In genomic region chr5:159310492-159310891, GRCh38 we compare ENCODE assay signal across 10 cellular contexts. TPM values are rescaled to one million over a fixed set of nuclear protein-coding genes. Genes with fewer than 3 reads are reported as not detected.
DNase-seq lines count a peak whose midpoint lies in the region; TF ChIP-seq lines count a peak whose summit lies in the region.
"Had no signal": no experiment of that assay in that cellular context is flagged by ENCODE, and none has a peak within 500 bp of the region (broad histone marks: within the 10 kb centered on the region; RNA-seq: fewer than 3 reads in every experiment).

No MANE protein-coding gene starts in this region.

- DNase-seq in activated T-helper 1 cell treated with Interleukin-2 at 50 U/mL for 16 hours (ENCODE audit: low read depth) (peak; percentile 8), midbrain (lab: John Stamatoyannopoulos, UW) (no peak), adrenal gland (no peak), 8988T (no peak)
- no peak for DNase-seq in activated T-helper 1 cell treated with anti-CD3 and anti-CD28 coated beads, Interleukin-12 subunit alpha, Interleukin-12 subunit beta, Interleukin-2, Interleukin-4 antibody, amounts not matched to agents 30 ng/mL and 10 ng/mL and 1 ng/mL, durations not matched to agents 14 hours and 24 hours and 36 hours (ENCODE audit: low spot score)
- peak; percentile 56 for DNase-seq in activated T-cell treated with anti-CD3 and anti-CD28 coated beads, Interleukin-2, amount 50 U/mL, for 24 hours
- DNase-seq in stimulated activated CD4-positive, alpha-beta T cell treated with anti-CD3 and anti-CD28 coated beads, TNF-alpha, amount 100 ng/mL, for 48 hours (ENCODE audit: low read depth in 3 of 3): peak in 2 of 3 donors; percentile 13 to 15

- no peak for TF ChIP-seq POLR2A in adrenal gland (IDR thresholded peaks at IDR 0.05)

- H3K27ac Mint-ChIP-seq in activated T-helper 1 cell treated with anti-CD3 and anti-CD28 coated beads, Interleukin-12 subunit alpha, Interleukin-12 subunit beta, Interleukin-2, Interleukin-4 antibody, amounts not matched to agents 30 ng/mL and 10 ng/mL and 1 ng/mL, durations not matched to agents 14 hours and 24 hours and 36 hours: no peak overlapping the region
- H3K27ac Mint-ChIP-seq in activated T-cell treated with anti-CD3 and anti-CD28 coated beads, Interleukin-2, amount 50 U/mL, for 24 hours: no peak overlapping the region

- H3K9me3 ChIP-seq in iPS-18c (ENCODE audit: control insufficient read depth, insufficient read depth, low read length): peaks cover 2% of the 10 kb centered on the region
- no peaks in the 10 kb centered on the region for H3K9me3 ChIP-seq in adrenal gland (replicated peaks in 1 of 3)

- intact Hi-C loops in activated T-helper 1 cell treated with anti-CD3 and anti-CD28 coated beads, Interleukin-12 subunit alpha, Interleukin-12 subunit beta, Interleukin-2, Interleukin-4 antibody, amounts not matched to agents 30 ng/mL and 10 ng/mL and 1 ng/mL, durations not matched to agents 14 hours and 24 hours and 36 hours (cut with micrococcal nuclease): no loop called here
- intact Hi-C loops in adrenal gland (cut with DNase I): loop anchor here in 1 of 2 donors (10.0 kb wide), 1 partner anchor 156 kb away; no protein-coding TSS in a partner anchor

- H3K36me3 Mint-ChIP-seq in activated T-helper 1 cell treated with anti-CD3 and anti-CD28 coated beads, Interleukin-12 subunit alpha, Interleukin-12 subunit beta, Interleukin-2, Interleukin-4 antibody, amounts not matched to agents 30 ng/mL and 10 ng/mL and 1 ng/mL, durations not matched to agents 14 hours and 24 hours and 36 hours (ENCODE audit: low read depth): peaks cover 1% of the 10 kb centered on the region
- H3K36me3 Mint-ChIP-seq in activated T-cell treated with anti-CD3 and anti-CD28 coated beads, Interleukin-2, amount 50 U/mL, for 24 hours (ENCODE audit: low read depth): no peaks in the 10 kb centered on the region

- H3K4me1 Mint-ChIP-seq in activated T-helper 1 cell treated with anti-CD3 and anti-CD28 coated beads, Interleukin-12 subunit alpha, Interleukin-12 subunit beta, Interleukin-2, Interleukin-4 antibody, amounts not matched to agents 30 ng/mL and 10 ng/mL and 1 ng/mL, durations not matched to agents 14 hours and 24 hours and 36 hours (ENCODE audit: low read depth): peaks cover 11% of the 10 kb centered on the region
- H3K4me1 Mint-ChIP-seq in activated T-cell treated with anti-CD3 and anti-CD28 coated beads, Interleukin-2, amount 50 U/mL, for 24 hours (ENCODE audit: low read depth): peaks cover 8% of the 10 kb centered on the region

- no peak overlapping the region for H3K4me3 Mint-ChIP-seq in activated T-helper 1 cell treated with anti-CD3 and anti-CD28 coated beads, Interleukin-12 subunit alpha, Interleukin-12 subunit beta, Interleukin-2, Interleukin-4 antibody, amounts not matched to agents 30 ng/mL and 10 ng/mL and 1 ng/mL, durations not matched to agents 14 hours and 24 hours and 36 hours
- peak overlapping the region; percentile 28 for H3K4me3 Mint-ChIP-seq in activated T-cell treated with anti-CD3 and anti-CD28 coated beads, Interleukin-2, amount 50 U/mL, for 24 hours

- TF ChIP-seq CTCF in adrenal gland (IDR thresholded peaks at IDR 0.05): no peak

- peaks cover 43% of the 10 kb centered on the region for H3K27me3 Mint-ChIP-seq in activated T-helper 1 cell treated with anti-CD3 and anti-CD28 coated beads, Interleukin-12 subunit alpha, Interleukin-12 subunit beta, Interleukin-2, Interleukin-4 antibody, amounts not matched to agents 30 ng/mL and 10 ng/mL and 1 ng/mL, durations not matched to agents 14 hours and 24 hours and 36 hours (ENCODE audit: insufficient read depth)
- H3K27me3 Mint-ChIP-seq in activated T-cell treated with anti-CD3 and anti-CD28 coated beads, Interleukin-2, amount 50 U/mL, for 24 hours: peaks cover 24% of the 10 kb centered on the region

- H3K4me3 ChIP-seq in iPS-18c (ENCODE audit: insufficient read depth, low read depth, low read length) (peak overlapping the region; percentile 34; the same call in 1 of the 2 replicates), adrenal gland (no peak overlapping the region)

- WGBS in adrenal gland, 4 donors: 11 to 31% (median 15%) methylated on average over 4 to 27 of the region's 27 CpGs

- H3K27me3 ChIP-seq in adrenal gland: peaks cover 10% of the 10 kb centered on the region

- H3K4me1 ChIP-seq in adrenal gland (replicated peaks in 1 of 2): no peaks in the 10 kb centered on the region

- no peaks in the 10 kb centered on the region for H3K36me3 ChIP-seq in adrenal gland (replicated peaks in 1 of 2)

- H3K9me3 Mint-ChIP-seq in activated T-helper 1 cell treated with anti-CD3 and anti-CD28 coated beads, Interleukin-12 subunit alpha, Interleukin-12 subunit beta, Interleukin-2, Interleukin-4 antibody, amounts not matched to agents 30 ng/mL and 10 ng/mL and 1 ng/mL, durations not matched to agents 14 hours and 24 hours and 36 hours: no peaks in the 10 kb centered on the region
- no peaks in the 10 kb centered on the region for H3K9me3 Mint-ChIP-seq in activated T-cell treated with anti-CD3 and anti-CD28 coated beads, Interleukin-2, amount 50 U/mL, for 24 hours

- H3K27ac ChIP-seq in adrenal gland: no peak overlapping the region
- H3K27ac ChIP-seq: C4-2B had no signal

RNA-seq across cellular contexts. Expression of gene IL12B, which starts 19.8 kb away (rescaled TPM):
- not detected in 2 replicates for total RNA-seq in activated T-helper 1 cell treated with anti-CD3 and anti-CD28 coated beads, Interleukin-12 subunit alpha, Interleukin-12 subunit beta, Interleukin-2, Interleukin-4 antibody, amounts not matched to agents 30 ng/mL and 10 ng/mL and 1 ng/mL, durations not matched to agents 14 hours and 24 hours and 36 hours
- not detected for total RNA-seq in adrenal gland
- not detected for polyA plus RNA-seq in adrenal gland
- total RNA-seq: RPMI7951 had no signal

RNA-seq across cellular contexts. Expression of gene UBLCP1, which starts 47.4 kb away (rescaled TPM):
- 30.8 and 32.3 TPM in 2 replicates for total RNA-seq in activated T-helper 1 cell treated with anti-CD3 and anti-CD28 coated beads, Interleukin-12 subunit alpha, Interleukin-12 subunit beta, Interleukin-2, Interleukin-4 antibody, amounts not matched to agents 30 ng/mL and 10 ng/mL and 1 ng/mL, durations not matched to agents 14 hours and 24 hours and 36 hours
- 10 to 100 TPM; 12.7 to 25.5 (median 21.1) TPM for total RNA-seq in adrenal gland
- 10 to 100 TPM; 11.3 to 27.2 (median 27.1) TPM for polyA plus RNA-seq in adrenal gland

Comparison
In these comparisons a context has a peak if more than half of its experiments do, and no peak if none do; other contexts are left out.
1. DNase-seq: peak in activated T-helper 1 cell treated with Interleukin-2 at 50 U/mL for 16 hours (single experiment), activated T-cell treated with anti-CD3 and anti-CD28 coated beads, Interleukin-2, amount 50 U/mL, for 24 hours (single experiment) and stimulated activated CD4-positive, alpha-beta T cell treated with anti-CD3 and anti-CD28 coated beads, TNF-alpha, amount 100 ng/mL, for 48 hours (2 of 3); none in activated T-helper 1 cell treated with anti-CD3 and anti-CD28 coated beads, Interleukin-12 subunit alpha, Interleukin-12 subunit beta, Interleukin-2, Interleukin-4 antibody, amounts not matched to agents 30 ng/mL and 10 ng/mL and 1 ng/mL, durations not matched to agents 14 hours and 24 hours and 36 hours (single experiment), midbrain (single experiment), adrenal gland (0 of 7) and 8988T (single experiment).